In genomic region chr13:109426690-109426990, GRCh38 we compare ENCODE assay signal across 22 cellular contexts.
"Had no signal": no experiment of that assay in that cellular context is flagged by ENCODE, and none has a peak within 500 bp of the region (broad histone marks: within the 10 kb centered on the region; RNA-seq: fewer than 3 reads in every experiment).

No MANE protein-coding gene starts in this region.

- H3K4me1 ChIP-seq: gastrocnemius medialis, left lung, neural progenitor cell, psoas muscle, sigmoid colon, testis, tibial artery had no signal

- H3K36me3 ChIP-seq: gastrocnemius medialis, left lung, neural progenitor cell, sigmoid colon, spleen, tibial artery had no signal

- H3K27me3 ChIP-seq: dorsolateral prefrontal cortex, gastrocnemius medialis, left lung, neural progenitor cell, sigmoid colon, spleen, testis, tibial artery had no signal

- ATAC-seq: gastrocnemius medialis; left cardiac atrium; left lung; naive thymus-derived CD4-positive, alpha-beta T cell; psoas muscle; right cardiac atrium; stimulated activated memory B cell treated with anti-CD40 and anti-IgM and Interleukin-4, amounts not matched to agents 10 μg/mL and 1 μg/mL and 100 μg/mL, for 72 hours; stimulated activated naive CD8-positive, alpha-beta T cell treated with anti-CD3 and anti-CD28 coated beads, Interleukin-15, Interleukin-2, amounts not matched to agents 100 U/mL and 50 U/mL, for 24 hours had no signal

- H3K9me3 ChIP-seq: gastrocnemius medialis, psoas muscle, sigmoid colon, testis, tibial artery had no signal

- H3K9ac ChIP-seq: neural progenitor cell had no signal

- H3K4me3 ChIP-seq: dorsolateral prefrontal cortex, gastrocnemius medialis, left lung, neural progenitor cell, psoas muscle, sigmoid colon, skin epidermis, spleen, testis, tibial artery had no signal

- DNase-seq: dorsolateral prefrontal cortex; effector CD4-positive, alpha-beta T cell; gastrocnemius medialis; head of caudate nucleus; left cardiac atrium; left lung; mesendoderm; midbrain; naive thymus-derived CD4-positive, alpha-beta T cell; nucleus accumbens; psoas muscle; right cardiac atrium; sigmoid colon; spleen; stimulated activated CD4-positive, alpha-beta T cell treated with anti-CD3 and anti-CD28 coated beads, Interleukin-4, amount 100 ng/mL, for 4 hours; stimulated activated naive CD8-positive, alpha-beta T cell treated with anti-CD3 and anti-CD28 coated beads, Interleukin-15, Interleukin-2, amounts not matched to agents 100 U/mL and 50 U/mL, for 24 hours; substantia nigra; testis; tibial artery had no signal

- H3K27ac ChIP-seq: dorsolateral prefrontal cortex, gastrocnemius medialis, left lung, neural progenitor cell, psoas muscle, sigmoid colon, skin epidermis, spleen, testis, tibial artery had no signal

- H3K4me2 ChIP-seq: neural progenitor cell had no signal
